In the genomic region with DNA sequence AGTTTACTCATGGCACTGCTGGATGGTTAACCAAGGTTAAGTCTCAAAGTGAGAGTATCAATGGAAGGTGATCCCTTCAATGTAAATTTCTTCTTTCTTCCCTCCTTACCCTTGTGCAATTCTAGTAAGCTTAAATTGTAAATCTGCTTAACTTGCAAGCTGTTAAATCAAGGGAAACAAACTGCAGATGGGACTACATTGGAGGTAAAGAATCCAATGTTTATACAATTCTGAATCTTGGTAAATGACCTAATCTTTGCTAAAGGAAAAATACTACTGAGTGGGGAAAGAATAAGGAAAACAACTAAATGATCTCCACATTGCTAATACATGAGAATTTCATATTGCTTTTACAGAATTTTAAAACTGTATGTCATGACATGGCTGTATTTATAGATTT, we compare ENCODE assay signal across 28 cellular contexts.
"Had no signal": no experiment of that assay in that cellular context is flagged by ENCODE, and none has a peak within 500 bp of the region (broad histone marks: within the 10 kb centered on the region; RNA-seq: fewer than 3 reads in every experiment).

No MANE protein-coding gene starts in this region.

- H3K27ac ChIP-seq: foreskin keratinocyte, pancreas, prostate gland, skin epidermis, testis, transverse colon had no signal

- H3K27me3 ChIP-seq: breast epithelium, foreskin keratinocyte, pancreas, testis, transverse colon had no signal

- H3K27ac Mint-ChIP-seq: activated B cell treated with CpG ODN at 0.5 μM for 24 hours; activated CD4-positive, alpha-beta T cell treated with anti-CD3 and anti-CD28 coated beads for 36 hours; activated CD8-positive, alpha-beta memory T cell treated with anti-CD3 and anti-CD28 coated beads, Interleukin-2, amount 10 ng/mL, durations not matched to agents 7 days and 5 days; activated CD8-positive, alpha-beta T cell treated with anti-CD3 and anti-CD28 coated beads, Interleukin-2, amount 10 ng/mL, durations not matched to agents 7 days and 5 days had no signal

- H3K4me1 ChIP-seq: breast epithelium, prostate gland had no signal

- H3K9me3 ChIP-seq: breast epithelium, pancreas, prostate gland, testis, transverse colon had no signal

- ATAC-seq: activated CD4-positive, alpha-beta T cell treated with anti-CD3 and anti-CD28 coated beads for 36 hours; activated CD8-positive, alpha-beta memory T cell treated with anti-CD3 and anti-CD28 coated beads, Interleukin-2, amount 10 ng/mL, durations not matched to agents 7 days and 5 days; activated CD8-positive, alpha-beta T cell treated with anti-CD3 and anti-CD28 coated beads, Interleukin-2, amount 10 ng/mL, durations not matched to agents 7 days and 5 days; foreskin keratinocyte; naive thymus-derived CD4-positive, alpha-beta T cell; pancreas; sciatic nerve; stimulated activated naive CD8-positive, alpha-beta T cell treated with anti-CD3 and anti-CD28 coated beads, Interleukin-15, Interleukin-2, amounts not matched to agents 100 U/mL and 50 U/mL, for 24 hours had no signal

- H3K4me3 ChIP-seq: breast epithelium, pancreas, prostate gland, skin epidermis, testis, transverse colon had no signal

- H3K36me3 ChIP-seq: breast epithelium, pancreas, prostate gland, transverse colon had no signal

- DNase-seq: activated B cell treated with CpG ODN at 0.5 μM for 24 hours; activated CD4-positive, alpha-beta T cell treated with anti-CD3 and anti-CD28 coated beads for 36 hours; activated CD8-positive, alpha-beta memory T cell treated with anti-CD3 and anti-CD28 coated beads, Interleukin-2, amount 10 ng/mL, durations not matched to agents 7 days and 5 days; activated CD8-positive, alpha-beta T cell treated with anti-CD3 and anti-CD28 coated beads, Interleukin-2, amount 10 ng/mL, durations not matched to agents 7 days and 5 days; activated effector memory CD4-positive, alpha-beta T cell treated with anti-CD3 and anti-CD28 coated beads, Interleukin-2, amount 50 U/mL, for 16 hours; activated naive CD4-positive, alpha-beta T cell treated with anti-CD3 and anti-CD28 coated beads, Interleukin-2, amount 50 U/mL, for 16 hours; dermis blood vessel endothelial cell; effector CD4-positive, alpha-beta T cell; foreskin keratinocyte; islet precursor cell; mammary epithelial cell; midbrain; naive thymus-derived CD4-positive, alpha-beta T cell; nucleus accumbens; pancreas; retina; stimulated activated CD4-positive, alpha-beta T cell treated with anti-CD3 and anti-CD28 coated beads, Interleukin-12 subunit alpha, Interleukin-12 subunit beta, amount 100 ng/mL, for 4 hours; stimulated activated CD4-positive, alpha-beta T cell treated with anti-CD3 and anti-CD28 coated beads, Interleukin-4, amount 100 ng/mL, for 1 hour; stimulated activated naive CD8-positive, alpha-beta T cell treated with anti-CD3 and anti-CD28 coated beads, Interleukin-15, Interleukin-2, amounts not matched to agents 100 U/mL and 50 U/mL, for 24 hours; T-helper 2 cell; testis; transverse colon had no signal

- H3K9me3 Mint-ChIP-seq: activated B cell treated with CpG ODN at 0.5 μM for 24 hours; central memory CD8-positive, alpha-beta T cell; neural crest cell had no signal

- H3K4me1 Mint-ChIP-seq: central memory CD8-positive, alpha-beta T cell; neural crest cell had no signal

- H3K27me3 Mint-ChIP-seq: activated B cell treated with CpG ODN at 0.5 μM for 24 hours; activated CD4-positive, alpha-beta T cell treated with anti-CD3 and anti-CD28 coated beads for 36 hours; activated CD8-positive, alpha-beta memory T cell treated with anti-CD3 and anti-CD28 coated beads, Interleukin-2, amount 10 ng/mL, durations not matched to agents 7 days and 5 days; central memory CD8-positive, alpha-beta T cell had no signal

- H3K4me3 Mint-ChIP-seq: activated B cell treated with CpG ODN at 0.5 μM for 24 hours; activated CD4-positive, alpha-beta T cell treated with anti-CD3 and anti-CD28 coated beads for 36 hours; activated CD8-positive, alpha-beta memory T cell treated with anti-CD3 and anti-CD28 coated beads, Interleukin-2, amount 10 ng/mL, durations not matched to agents 7 days and 5 days; activated CD8-positive, alpha-beta T cell treated with anti-CD3 and anti-CD28 coated beads, Interleukin-2, amount 10 ng/mL, durations not matched to agents 7 days and 5 days; central memory CD8-positive, alpha-beta T cell; naive thymus-derived CD4-positive, alpha-beta T cell; neural crest cell had no signal
